29 cellular contexts compared by ENCODE assay signal in genomic region chr16:54398986-54399385, GRCh38.
"Had no signal": no experiment of that assay in that cellular context is flagged by ENCODE, and none has a peak within 500 bp of the region (broad histone marks: within the 10 kb centered on the region; RNA-seq: fewer than 3 reads in every experiment).

No MANE protein-coding gene starts in this region.

- H3K4me1 Mint-ChIP-seq: immature natural killer cell; naive B cell; natural killer cell; stimulated activated effector memory CD8-positive, alpha-beta T cell treated with anti-CD3 and anti-CD28 coated beads, Interleukin-12 subunit alpha, Interleukin-12 subunit beta, amount 100 ng/mL, for 72 hours had no signal

- H3K36me3 Mint-ChIP-seq: immature natural killer cell; mesothelial cell of epicardium; natural killer cell; neural progenitor cell; stimulated activated effector memory CD8-positive, alpha-beta T cell treated with anti-CD3 and anti-CD28 coated beads, Interleukin-12 subunit alpha, Interleukin-12 subunit beta, amount 100 ng/mL, for 72 hours had no signal

- H3K4me1 ChIP-seq: right lobe of liver, testis, thyroid gland, transverse colon, upper lobe of left lung, vagina had no signal

- H2AFZ ChIP-seq: neural progenitor cell had no signal

- H3K36me3 ChIP-seq: left ventricle myocardium inferior, neural progenitor cell, neutrophil, ovary, right atrium auricular region, right lobe of liver, thyroid gland, transverse colon, upper lobe of left lung, vagina had no signal

- H3K4me3 ChIP-seq: left ventricle myocardium inferior, lung, neural progenitor cell, ovary, right atrium auricular region, right lobe of liver, skin epidermis, testis, thyroid gland, transverse colon, upper lobe of left lung, vagina had no signal

- H3K9me3 Mint-ChIP-seq: stimulated activated naive CD8-positive, alpha-beta T cell treated with anti-CD3 and anti-CD28 coated beads, Interleukin-15, Interleukin-2, amounts not matched to agents 100 ng/mL and 50 ng/mL, for 24 hours had no signal

- H3K9me3 ChIP-seq: neutrophil, ovary, right atrium auricular region, right lobe of liver, testis, thyroid gland, transverse colon, upper lobe of left lung, vagina had no signal

- ATAC-seq: natural killer cell; right lobe of liver; stimulated activated effector memory CD8-positive, alpha-beta T cell treated with anti-CD3 and anti-CD28 coated beads, Interleukin-12 subunit alpha, Interleukin-12 subunit beta, amount 100 ng/mL, for 72 hours had no signal

- H3K4me2 ChIP-seq: neural progenitor cell had no signal

- H3K9ac ChIP-seq: neural progenitor cell had no signal

- H3K4me3 Mint-ChIP-seq: immature natural killer cell; mesothelial cell of epicardium; natural killer cell; nephron progenitor cell; neural progenitor cell; stimulated activated effector memory CD8-positive, alpha-beta T cell treated with anti-CD3 and anti-CD28 coated beads, Interleukin-12 subunit alpha, Interleukin-12 subunit beta, amount 100 ng/mL, for 72 hours; stimulated activated naive CD8-positive, alpha-beta T cell treated with anti-CD3 and anti-CD28 coated beads, Interleukin-15, Interleukin-2, amounts not matched to agents 100 ng/mL and 50 ng/mL, for 24 hours had no signal

- FAIRE-seq: islet of Langerhans, kidney had no signal

- H3K27ac Mint-ChIP-seq: immature natural killer cell; mesothelial cell of epicardium; naive B cell; natural killer cell; nephron progenitor cell; neural progenitor cell; progenitor cell of endocrine pancreas; stimulated activated effector memory CD8-positive, alpha-beta T cell treated with anti-CD3 and anti-CD28 coated beads, Interleukin-12 subunit alpha, Interleukin-12 subunit beta, amount 100 ng/mL, for 72 hours; stimulated activated naive CD8-positive, alpha-beta T cell treated with anti-CD3 and anti-CD28 coated beads, Interleukin-15, Interleukin-2, amounts not matched to agents 100 ng/mL and 50 ng/mL, for 24 hours had no signal

- H3K27ac ChIP-seq: left ventricle myocardium inferior, neural progenitor cell, neutrophil, ovary, right atrium auricular region, right lobe of liver, testis, thyroid gland, transverse colon, upper lobe of left lung, vagina had no signal

- DNase-seq: hypothalamus; immature natural killer cell; kidney; left ventricle myocardium inferior; mesendoderm; naive B cell; natural killer cell; nephron progenitor cell; occipital lobe; ovary; right lobe of liver; stimulated activated CD4-positive, alpha-beta T cell treated with anti-CD3 and anti-CD28 coated beads, Interleukin-12 subunit alpha, Interleukin-12 subunit beta, amount 100 ng/mL, for 4 hours; stimulated activated CD4-positive, alpha-beta T cell treated with anti-CD3 and anti-CD28 coated beads, Interleukin-4, amount 100 ng/mL, for 24 hours; stimulated activated naive CD4-positive, alpha-beta T cell; testis; thyroid gland; transverse colon; upper lobe of left lung had no signal

- H3K27me3 ChIP-seq: ovary, right atrium auricular region, right lobe of liver, testis, thyroid gland, upper lobe of left lung, vagina had no signal
